Comparison of ENCODE assay signal across 12 cellular contexts in the genomic region with DNA sequence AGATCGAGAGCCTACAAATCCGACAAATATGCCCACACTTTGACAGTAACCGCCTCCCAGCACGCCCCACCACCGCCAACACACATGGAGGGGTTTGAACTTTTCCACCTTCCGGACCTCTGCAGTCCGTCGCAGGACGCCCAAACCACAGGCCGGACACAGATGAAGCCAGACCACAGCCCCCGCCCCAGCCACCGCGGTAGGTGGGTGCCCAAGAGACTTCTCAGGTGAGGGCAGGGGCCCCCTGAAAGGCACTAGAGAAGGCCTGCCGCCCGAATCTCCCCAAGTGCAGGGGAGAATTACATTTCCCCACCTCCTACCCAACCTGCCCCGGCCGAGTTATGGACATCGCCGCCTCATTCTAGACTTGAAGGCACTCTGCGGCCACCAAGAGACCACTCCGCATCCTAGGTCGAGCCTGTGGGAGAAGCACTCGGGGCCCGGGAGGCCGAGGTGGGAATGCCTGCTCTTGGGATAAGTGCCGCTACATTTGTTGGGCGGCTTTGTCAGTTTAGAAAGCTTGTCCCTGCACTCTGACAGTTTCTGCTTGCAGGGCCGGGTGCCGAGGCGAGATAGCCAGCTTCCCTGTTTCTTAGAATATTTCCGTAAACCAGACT. TPM values are rescaled to one million over a fixed set of nuclear protein-coding genes. Genes with fewer than 3 reads are reported as not detected.
DNase-seq lines count a peak whose midpoint lies in the region; ATAC-seq, FAIRE-seq and TF ChIP-seq lines count a peak whose summit lies in the region.
"Had no signal": no experiment of that assay in that cellular context is flagged by ENCODE, and none has a peak within 500 bp of the region (broad histone marks: within the 10 kb centered on the region; RNA-seq: fewer than 3 reads in every experiment).

No MANE protein-coding gene starts in this region.

- peaks cover 100% of the 10 kb centered on the region for H3K27me3 Mint-ChIP-seq in GM23338 (ENCODE audit: insufficient read depth, low read depth, poor library complexity)

- DNase-seq in GM23338 (ENCODE audit: low spot score), result peak; percentile 50
- DNase-seq in colonic mucosa, result no peak
- no peak for DNase-seq in medulla oblongata (ENCODE audit: extremely low spot score)
- no peak for DNase-seq in KBM-7
- no peak for DNase-seq in GM12891 (ENCODE audit: insufficient read length, low spot score)
- DNase-seq: effector CD4-positive, alpha-beta T cell had no signal

- peaks cover 47% of the 10 kb centered on the region for H4K20me1 ChIP-seq in GM23338 (replicated peaks; ENCODE audit: insufficient read depth)
- H4K20me1 ChIP-seq: BLaER1 had no signal

- H3K9me3 Mint-ChIP-seq in GM23338, result peaks cover 8% of the 10 kb centered on the region; the same call in 2 of the 3 replicates

- H2AFZ ChIP-seq in ACC112 (ENCODE audit: low read length, unreplicated experiment), result peak overlapping the region; percentile 72
- no peak overlapping the region for H2AFZ ChIP-seq in GM23338

- no peak overlapping the region for H3K27ac ChIP-seq in ACC112 (ENCODE audit: low read depth, low read length)
- H3K27ac ChIP-seq in GM23338 (ENCODE audit: low read depth), result no peak overlapping the region
- H3K27ac ChIP-seq in colonic mucosa, result peak overlapping the region; percentile 2
- peak overlapping the region; percentile 82 for H3K27ac ChIP-seq in muscle layer of duodenum (ENCODE audit: low read length)
- H3K27ac ChIP-seq: BLaER1 had no signal

- H3F3A ChIP-seq in GM23338 (replicated peaks; ENCODE audit: low read depth), result peaks cover 20% of the 10 kb centered on the region

- peak overlapping the region; percentile 62 for H3K4me3 Mint-ChIP-seq in GM23338

- H3K36me3 ChIP-seq in ACC112 (ENCODE audit: insufficient read depth, low read length), result no peaks in the 10 kb centered on the region
- H3K36me3 ChIP-seq in GM23338 (ENCODE audit: insufficient read depth), result no peaks in the 10 kb centered on the region
- H3K36me3 ChIP-seq in colonic mucosa, result no peaks in the 10 kb centered on the region
- no peaks in the 10 kb centered on the region for H3K36me3 ChIP-seq in muscle layer of duodenum (ENCODE audit: control insufficient read depth in 1 of 2, insufficient read depth in 2 of 2, low read length in 2 of 2)
- H3K36me3 ChIP-seq: BLaER1 had no signal

- H3K9me2 ChIP-seq in GM23338 (ENCODE audit: insufficient read depth), result no peaks in the 10 kb centered on the region

- H3K79me2 ChIP-seq in ACC112 (ENCODE audit: control insufficient read depth, insufficient read depth, low read length, unreplicated experiment) (no peaks in the 10 kb centered on the region), GM23338 (replicated peaks; ENCODE audit: insufficient read depth) (no peaks in the 10 kb centered on the region)

- peak overlapping the region; percentile 85 for H3K4me2 ChIP-seq in GM23338
- H3K4me2 ChIP-seq: BLaER1 had no signal

- peak overlapping the region; percentile 98 for H3K4me3 ChIP-seq in ACC112 (ENCODE audit: low read depth, low read length)
- H3K4me3 ChIP-seq in GM23338, result peak overlapping the region; percentile 57
- peak overlapping the region; percentile 43 for H3K4me3 ChIP-seq in colonic mucosa
- peak overlapping the region; percentile 65 to 67 for H3K4me3 ChIP-seq in muscle layer of duodenum (ENCODE audit: low read depth in 1 of 2, low read length in 2 of 2)
- H3K4me3 ChIP-seq: BLaER1 had no signal

- H3K27me3 ChIP-seq in ACC112 (ENCODE audit: insufficient read depth, low read length) (no peaks in the 10 kb centered on the region), GM23338 (ENCODE audit: insufficient read depth) (peaks cover 100% of the 10 kb centered on the region), colonic mucosa (peaks cover 19% of the 10 kb centered on the region), muscle layer of duodenum (ENCODE audit: low read depth, low read length) (peaks cover 35% of the 10 kb centered on the region)

- ATAC-seq in GM23338 (peak; percentile 3; the same call in 2 of the 3 replicates), HG02759 (IDR thresholded peaks at IDR 0.05; ENCODE audit: unreplicated experiment) (no peak)
- ATAC-seq: Panc1 had no signal

- TF ChIP-seq CTCF in GM23338 (conservative IDR thresholded peaks at IDR 0.05; ENCODE audit: low read depth in 2 of 2), result no peak
- no peak for TF ChIP-seq CTCF in colonic mucosa (IDR thresholded peaks at IDR 0.05)

- no peak for FAIRE-seq in GM12891 (lab: Jason Lieb, UNC)

- peaks cover 44% of the 10 kb centered on the region for H3K4me1 Mint-ChIP-seq in GM23338

- H3K9me3 ChIP-seq in colonic mucosa, result no peaks in the 10 kb centered on the region
- no peaks in the 10 kb centered on the region for H3K9me3 ChIP-seq in muscle layer of duodenum (ENCODE audit: control insufficient read depth in 1 of 2, low read length in 2 of 2)

- H3K27ac Mint-ChIP-seq in GM23338, result no peak overlapping the region

- no peak for TF ChIP-seq POLR2A in GM12891 (IDR thresholded peaks at IDR 0.05; ENCODE audit: low read depth, low read length)

- in situ Hi-C loops in KBM-7 (cut with MboI; ENCODE audit: low pct_unique_long_range_greater_than_20kb, low sequenced_read_pairs), result no loop called here

- intact Hi-C loops in colonic mucosa (cut with DNase I), result loop anchor here (5.0 to 10.0 kb wide), 4 partner anchors 239 to 646 kb away; no protein-coding TSS in a partner anchor

- no peak overlapping the region for H3K9ac ChIP-seq in colonic mucosa (ENCODE audit: low read depth in 2 of 2, low read length in 2 of 2)
- H3K9ac ChIP-seq: BLaER1 had no signal

- H3K4me1 ChIP-seq in ACC112 (ENCODE audit: control insufficient read depth, insufficient read depth, low read length, unreplicated experiment) (peaks cover 3% of the 10 kb centered on the region), GM23338 (ENCODE audit: insufficient read depth) (peaks cover 45% of the 10 kb centered on the region), colonic mucosa (no peaks in the 10 kb centered on the region), muscle layer of duodenum (ENCODE audit: control insufficient read depth in 1 of 2, insufficient read depth in 2 of 2, low read length in 2 of 2) (peaks cover 0 to 21% of the 10 kb centered on the region in 2 donors)
- H3K4me1 ChIP-seq: BLaER1 had no signal

- no peaks in the 10 kb centered on the region for H3K36me3 Mint-ChIP-seq in GM23338 (ENCODE audit: low read depth)

TF ChIP-seq in GM23338, 12 proteins besides CTCF, POLR2A, EP300 and RAD21:
- TF ChIP-seq EZH2phosphoT487 (IDR thresholded peaks at IDR 0.05; ENCODE audit: unreplicated experiment), result peak; percentile 63
- TF ChIP-seq EZH2 (IDR thresholded peaks at IDR 0.05; ENCODE audit: low read depth, unreplicated experiment), result peak; percentile 78
- TF ChIP-seq, protein P1, sequence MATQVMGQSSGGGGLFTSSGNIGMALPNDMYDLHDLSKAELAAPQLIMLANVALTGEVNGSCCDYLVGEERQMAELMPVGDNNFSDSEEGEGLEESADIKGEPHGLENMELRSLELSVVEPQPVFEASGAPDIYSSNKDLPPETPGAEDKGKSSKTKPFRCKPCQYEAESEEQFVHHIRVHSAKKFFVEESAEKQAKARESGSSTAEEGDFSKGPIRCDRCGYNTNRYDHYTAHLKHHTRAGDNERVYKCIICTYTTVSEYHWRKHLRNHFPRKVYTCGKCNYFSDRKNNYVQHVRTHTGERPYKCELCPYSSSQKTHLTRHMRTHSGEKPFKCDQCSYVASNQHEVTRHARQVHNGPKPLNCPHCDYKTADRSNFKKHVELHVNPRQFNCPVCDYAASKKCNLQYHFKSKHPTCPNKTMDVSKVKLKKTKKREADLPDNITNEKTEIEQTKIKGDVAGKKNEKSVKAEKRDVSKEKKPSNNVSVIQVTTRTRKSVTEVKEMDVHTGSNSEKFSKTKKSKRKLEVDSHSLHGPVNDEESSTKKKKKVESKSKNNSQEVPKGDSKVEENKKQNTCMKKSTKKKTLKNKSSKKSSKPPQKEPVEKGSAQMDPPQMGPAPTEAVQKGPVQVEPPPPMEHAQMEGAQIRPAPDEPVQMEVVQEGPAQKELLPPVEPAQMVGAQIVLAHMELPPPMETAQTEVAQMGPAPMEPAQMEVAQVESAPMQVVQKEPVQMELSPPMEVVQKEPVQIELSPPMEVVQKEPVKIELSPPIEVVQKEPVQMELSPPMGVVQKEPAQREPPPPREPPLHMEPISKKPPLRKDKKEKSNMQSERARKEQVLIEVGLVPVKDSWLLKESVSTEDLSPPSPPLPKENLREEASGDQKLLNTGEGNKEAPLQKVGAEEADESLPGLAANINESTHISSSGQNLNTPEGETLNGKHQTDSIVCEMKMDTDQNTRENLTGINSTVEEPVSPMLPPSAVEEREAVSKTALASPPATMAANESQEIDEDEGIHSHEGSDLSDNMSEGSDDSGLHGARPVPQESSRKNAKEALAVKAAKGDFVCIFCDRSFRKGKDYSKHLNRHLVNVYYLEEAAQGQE (IDR thresholded peaks at IDR 0.05; ENCODE audit: unreplicated experiment), result no peak
TF ChIP-seq in GM23338: peak in this region for 2.

TF ChIP-seq in GM12891, 5 proteins besides CTCF, POLR2A, EP300 and RAD21:
- TF ChIP-seq PAX5 (IDR thresholded peaks at IDR 0.05; ENCODE audit: insufficient read depth, low read length, severe bottlenecking) (no peak), POU2F2 (IDR thresholded peaks at IDR 0.05; ENCODE audit: low read depth, low read length) (no peak), SPI1 (IDR thresholded peaks at IDR 0.05; ENCODE audit: low read depth, low read length) (no peak), TAF1 (IDR thresholded peaks at IDR 0.05; ENCODE audit: low read depth, low read length) (no peak), POLR2AphosphoS5 (IDR thresholded peaks at IDR 0.05; ENCODE audit: low read depth, low read length) (no peak)

RNA-seq across cellular contexts. Expression of gene HAND2, which starts 21.5 kb away (rescaled TPM):
- not detected in 2 replicates for total RNA-seq in GM23338 (2014; rRNA removed; shearing (Covaris generic))
- 0.15 TPM in 1 of 2 replicates, not detected in the other for polyA plus RNA-seq in GM23338 (2016; fragmentation: Nextera tagmentation; extraction: Ambion mirVana)
- total RNA-seq in colonic mucosa, result 1 to 10 TPM; 1.6 to 9.4 TPM
- polyA plus RNA-seq in GM12891 (2012; ENCODE audit: low read depth, missing spikeins), result not detected
- total RNA-seq: M059J had no signal

Comparison
In these comparisons a context has a peak if more than half of its experiments do, and no peak if none do; other contexts are left out.
1. H3K27ac ChIP-seq: peak in colonic mucosa (single experiment) and muscle layer of duodenum (single experiment); none in ACC112 (single experiment) and GM23338 (single experiment).
2. H3K4me3 ChIP-seq: peak in every context shown above with its lines; median percentile 98 in ACC112; 66 in muscle layer of duodenum; 57 in GM23338; 43 in colonic mucosa.